21 cellular contexts compared by ENCODE assay signal in the genomic region with DNA sequence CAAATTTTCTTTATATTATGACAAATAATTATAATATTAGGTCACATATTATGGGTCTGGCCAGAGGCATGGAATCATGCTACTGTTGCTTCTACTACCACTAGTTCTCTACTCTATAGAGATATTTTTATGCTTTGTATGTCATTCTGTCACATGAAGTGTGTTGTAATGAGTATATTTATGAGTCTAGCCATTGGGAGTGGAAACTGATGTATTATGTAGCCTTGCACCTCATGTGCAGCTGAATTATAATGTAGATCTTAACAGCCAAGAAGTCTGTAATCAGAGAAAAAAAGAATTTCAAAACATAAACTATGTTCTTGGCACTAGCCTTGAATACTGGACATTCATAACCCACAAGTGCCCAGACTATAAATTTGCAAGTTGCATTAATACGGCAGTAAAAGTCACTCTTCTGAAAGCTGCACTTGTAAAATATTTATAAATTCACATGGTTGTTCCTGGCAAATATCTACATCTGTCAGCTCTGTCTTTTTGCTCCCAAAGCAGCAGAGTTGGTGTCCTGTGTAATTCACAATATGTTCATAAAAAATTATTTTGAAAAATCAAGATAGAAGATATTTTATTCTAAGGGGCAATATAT.
"Had no signal": no experiment of that assay in that cellular context is flagged by ENCODE, and none has a peak within 500 bp of the region (broad histone marks: within the 10 kb centered on the region; RNA-seq: fewer than 3 reads in every experiment).

No MANE protein-coding gene starts in this region.

- H3K27me3 ChIP-seq: colonic mucosa, neural progenitor cell, spleen, tibial nerve, upper lobe of left lung had no signal

- H3K4me3 ChIP-seq: colonic mucosa, lung, mucosa of descending colon, neural progenitor cell, prostate gland, sigmoid colon, skin epidermis, thoracic aorta, tibial nerve, upper lobe of left lung had no signal

- DNase-seq: colonic mucosa; effector CD8-positive, alpha-beta T cell; endodermal cell; head of caudate nucleus; mucosa of descending colon; naive B cell; nucleus accumbens; right cardiac atrium; sigmoid colon; spleen; stimulated activated naive B cell treated with anti-CD40 and anti-IgM and Interleukin-4, amounts not matched to agents 10 μg/mL and 1 μg/mL and 100 μg/mL, for 72 hours; upper lobe of left lung had no signal

- H3K4me1 ChIP-seq: colonic mucosa, neural progenitor cell, prostate gland, tibial nerve, upper lobe of left lung had no signal

- H3K9me3 ChIP-seq: colonic mucosa, mucosa of descending colon, prostate gland, sigmoid colon, spleen, thoracic aorta, tibial nerve, upper lobe of left lung had no signal

- H3K27ac ChIP-seq: colonic mucosa, epithelial cell of prostate, neural progenitor cell, prostate gland, sigmoid colon, skin epidermis, thoracic aorta, tibial nerve, upper lobe of left lung had no signal

- ATAC-seq: esophagus mucosa; natural killer cell treated with Interleukin-12 subunit alpha and Interleukin-12 subunit beta and Interleukin-15 and Interleukin-18, amount 100 ng/mL, for 72 hours; right cardiac atrium; stimulated activated naive B cell treated with anti-CD40 and anti-IgM and Interleukin-4, amounts not matched to agents 10 μg/mL and 1 μg/mL and 100 μg/mL, for 72 hours had no signal

- H3K36me3 ChIP-seq: colonic mucosa, neural progenitor cell, prostate gland, sigmoid colon, spleen, thoracic aorta, tibial nerve, upper lobe of left lung had no signal
